Comparison of ENCODE assay signal across 2 cellular contexts in the genomic region with DNA sequence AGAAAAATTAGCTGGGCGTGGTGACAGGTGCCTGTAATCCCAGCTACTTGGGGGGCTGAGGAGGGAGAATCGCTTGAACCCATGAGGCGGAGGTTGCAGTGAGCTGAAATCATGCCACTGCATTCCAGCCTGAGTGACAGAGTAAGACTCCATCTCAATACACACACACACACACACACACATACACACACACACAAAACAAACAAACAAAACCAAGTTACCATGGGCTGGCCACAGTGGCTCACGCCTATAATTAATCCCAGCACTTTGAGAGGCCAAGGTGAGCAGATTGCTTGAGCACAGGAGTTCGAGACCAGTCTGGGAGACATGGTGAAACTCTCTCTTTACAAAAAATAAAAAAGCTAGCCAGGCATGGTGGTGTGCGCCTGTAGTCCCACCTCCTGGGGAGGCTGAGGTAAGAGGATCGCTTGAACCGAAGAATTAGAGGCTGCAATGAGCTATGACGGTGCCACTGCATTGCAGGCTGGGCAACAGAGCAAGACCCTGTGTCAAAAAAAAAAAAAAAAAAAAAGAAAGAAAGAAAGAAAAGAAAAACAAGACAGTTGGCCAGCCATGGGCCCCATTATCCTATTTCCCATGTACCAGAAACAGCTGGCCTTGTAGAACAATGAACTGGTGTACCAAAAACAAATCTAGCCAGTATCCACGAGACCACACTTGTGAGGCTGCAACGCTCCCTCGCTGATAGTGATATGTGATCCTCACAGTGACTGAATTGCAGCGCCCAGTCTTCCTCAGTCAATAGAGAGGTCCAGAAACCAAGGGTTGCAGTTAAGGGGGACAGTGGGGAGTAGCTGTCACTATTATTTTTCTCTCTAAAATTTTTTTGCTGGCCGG.
A peak's percentile ranks its signal among the peaks of the same experiment; 100 is the strongest.
TF ChIP-seq lines count a peak whose summit lies in the region.

No MANE protein-coding gene starts in this region.

TF ChIP-seq in HEK293, 187 proteins besides CTCF, POLR2A, EP300 and RAD21:
- TF ChIP-seq ZSCAN4 (tag by site-specific recombination; IDR thresholded peaks at IDR 0.05) (peak; percentile 95), ZNF169 (tag by site-specific recombination; IDR thresholded peaks at IDR 0.05) (no peak), GLI4 (tag by site-specific recombination; IDR thresholded peaks at IDR 0.05) (no peak)

TF ChIP-seq in H1, 55 proteins besides CTCF, POLR2A, EP300 and RAD21:
- TF ChIP-seq PHF8 (conservative IDR thresholded peaks at IDR 0.05; ENCODE audit: low read depth, low read length) (no peak), CTBP2 (IDR thresholded peaks at IDR 0.05; ENCODE audit: borderline replicate concordance, insufficient read depth, insufficient read length, low read length) (no peak), SUZ12 (IDR thresholded peaks at IDR 0.05; ENCODE audit: low read length) (no peak), CHD7 (IDR thresholded peaks at IDR 0.05; ENCODE audit: insufficient replicate concordance, low read length) (no peak), MAFK (IDR thresholded peaks at IDR 0.05; ENCODE audit: low read depth, low read length) (no peak), YY1 (IDR thresholded peaks at IDR 0.05; ENCODE audit: low read depth, low read length) (no peak), GTF2F1 (IDR thresholded peaks at IDR 0.05; ENCODE audit: borderline replicate concordance, low read depth, low read length) (no peak), EZH2 (IDR thresholded peaks at IDR 0.05; ENCODE audit: low read depth, low read length, severe bottlenecking) (no peak), TCF12 (IDR thresholded peaks at IDR 0.05; ENCODE audit: low read depth, low read length) (no peak)
TF ChIP-seq in H1: peak in this region for 0.
